ENCODE assay signal across 8 cellular contexts in genomic region chr22:46791201-46791731, GRCh38. TPM values are rescaled to one million over a fixed set of nuclear protein-coding genes. Genes with fewer than 3 reads are reported as not detected.
A peak's percentile ranks its signal among the peaks of the same experiment; 100 is the strongest.
DNase-seq lines count a peak whose midpoint lies in the region; ATAC-seq and TF ChIP-seq lines count a peak whose summit lies in the region.

No MANE protein-coding gene starts in this region.

- H3K36me3 ChIP-seq in right lobe of liver = peaks cover 0 to 12% (median 7%) of the 10 kb centered on the region in 4 donors

- ATAC-seq in GM18907 (IDR thresholded peaks at IDR 0.05; ENCODE audit: unreplicated experiment) = peak; percentile 66
- ATAC-seq in right lobe of liver = peak; percentile 44 to 66 (median 60)
- ATAC-seq in GM21390 (IDR thresholded peaks at IDR 0.05; ENCODE audit: unreplicated experiment) = no peak

- H3K27me3 ChIP-seq in right lobe of liver = no peaks in the 10 kb centered on the region

- H3K4me1 ChIP-seq in right lobe of liver = no peaks in the 10 kb centered on the region

- peak overlapping the region; percentile 21 to 53 (median 37) for H3K27ac ChIP-seq in right lobe of liver

- intact Hi-C loops in right lobe of liver (cut with DNase I) = no loop called here

- TF ChIP-seq CTCF in right lobe of liver (IDR thresholded peaks at IDR 0.05) = no peak

- no peak overlapping the region for H3K4me3 ChIP-seq in right lobe of liver

- peak; percentile 45 for DNase-seq in UCSD-AML1 (lab: John Stamatoyannopoulos, UW; ENCODE audit: unreplicated experiment)
- DNase-seq in astrocyte of the hippocampus (ENCODE audit: low read depth, low spot score) = peak; percentile 35
- no peak for DNase-seq in right lobe of liver
- DNase-seq in stimulated activated CD8-positive, alpha-beta memory T cell treated with anti-CD3 and anti-CD28 coated beads, Interleukin-4, amount 100 ng/mL, for 1 hour (ENCODE audit: low read depth in 2 of 2, low spot score in 1 of 2) = peak; percentile 46 to 57
- DNase-seq in glomerular visceral epithelial cell (ENCODE audit: extremely low spot score) = no peak
- DNase-seq in NCI-H2081 treated with DMSO at 0.1 percent for 48 hours (lab: John Stamatoyannopoulos, UW) = no peak

- 38% methylated on average over 13 of the region's 13 CpGs for WGBS in right lobe of liver (ENCODE audit: insufficient coverage, low coverage, low lambda C conversion rate, missing lambda C conversion rate)

- no peak for TF ChIP-seq POLR2A in right lobe of liver (IDR thresholded peaks at IDR 0.05)

- H3K9me3 ChIP-seq in right lobe of liver = no peaks in the 10 kb centered on the region

RNA-seq across cellular contexts. Expression of gene TBC1D22A, which starts 28.8 kb away (rescaled TPM):
- total RNA-seq in right lobe of liver = 10 to 100 TPM; 10.9 to 18.1 (median 14.0) TPM

RNA-seq across cellular contexts. Expression of gene CERK, which starts 53.2 kb away (rescaled TPM):
- total RNA-seq in right lobe of liver = 10 to 100 TPM in 5 of 6 experiments, 1 to 10 TPM in 1; 9.6 to 27.5 (median 18.5) TPM

Comparison
In these comparisons a context has a peak if more than half of its experiments do, and no peak if none do; other contexts are left out.
1. DNase-seq: peak in UCSD-AML1 (single experiment), astrocyte of the hippocampus (single experiment) and stimulated activated CD8-positive, alpha-beta memory T cell treated with anti-CD3 and anti-CD28 coated beads, Interleukin-4, amount 100 ng/mL, for 1 hour (2 of 2); none in right lobe of liver (0 of 3), glomerular visceral epithelial cell (single experiment) and NCI-H2081 treated with DMSO at 0.1 percent for 48 hours (single experiment).